22 cellular contexts compared by ENCODE assay signal in genomic region chr15:96870510-96871039, GRCh38.
DNase-seq lines count a peak whose midpoint lies in the region; ATAC-seq and TF ChIP-seq lines count a peak whose summit lies in the region.
"Had no signal": no experiment of that assay in that cellular context is flagged by ENCODE, and none has a peak within 500 bp of the region (broad histone marks: within the 10 kb centered on the region; RNA-seq: fewer than 3 reads in every experiment).

No MANE protein-coding gene starts in this region.

- H3K4me1 ChIP-seq in left lung (no peaks in the 10 kb centered on the region), spleen (no peaks in the 10 kb centered on the region), foreskin keratinocyte (no peaks in the 10 kb centered on the region)
- H3K4me1 ChIP-seq: heart left ventricle, psoas muscle had no signal

- CTCF ChIA-PET in GM10248 (lab: Yijun Ruan, JAX): no interaction called here

- TF ChIP-seq CTCF in left lung (IDR thresholded peaks at IDR 0.05): no peak
- no peak for TF ChIP-seq CTCF in GM10248 (IDR thresholded peaks at IDR 0.05; ENCODE audit: control extremely low read depth, extremely low read depth, low read depth, missing control alignments)
- no peak for TF ChIP-seq CTCF in spleen (IDR thresholded peaks at IDR 0.05 in 8 of 11, conservative IDR thresholded peaks at IDR 0.05 in 3 of 11)
- no peak for TF ChIP-seq CTCF in foreskin keratinocyte (conservative IDR thresholded peaks at IDR 0.05)

- ATAC-seq in left lung (peak; percentile 88), foreskin keratinocyte (no peak)
- ATAC-seq: activated CD4-positive, CD25-positive, alpha-beta regulatory T cell treated with anti-CD3 and anti-CD28 coated beads, Interleukin-2, amount 50 U/mL, for 24 hours; heart left ventricle; psoas muscle had no signal

- POLR2A ChIA-PET in GM10248 (lab: Yijun Ruan, JAX): no interaction called here

- H3K9me3 ChIP-seq in left lung (peaks cover 0 to 10% of the 10 kb centered on the region in 2 donors), spleen (peaks cover 0 to 18% (median 14%) of the 10 kb centered on the region in 8 donors)
- H3K9me3 ChIP-seq: psoas muscle had no signal

- DNase-seq in ELF-1 (ENCODE audit: low read depth, low spot score) (peak; percentile 41), NCI-H1417 (lab: John Stamatoyannopoulos, UW) (peak; percentile 75 to 95 (median 94)), NCI-H2227 treated with DMSO at 0.1 percent for 48 hours (lab: John Stamatoyannopoulos, UW) (peak; percentile 89), left lung (no peak), GM10248 (ENCODE audit: extremely low spot score) (no peak), COLO829 (ENCODE audit: low spot score) (no peak), spleen (no peak), foreskin keratinocyte (no peak)
- DNase-seq: activated CD4-positive, alpha-beta memory T cell treated with anti-CD3 and anti-CD28 coated beads for 36 hours; activated CD8-positive, alpha-beta memory T cell treated with anti-CD3 and anti-CD28 coated beads, Interleukin-2, amount 50 U/mL, for 4 hours; activated naive CD4-positive, alpha-beta T cell treated with anti-CD3 and anti-CD28 coated beads, Interleukin-2, amount 10 ng/mL, durations not matched to agents 7 days and 5 days; CD4-positive, alpha-beta T cell; heart left ventricle; immature natural killer cell; NCI-H1092 treated with DMSO at 0.1 percent for 48 hours; NCI-H69; occipital lobe; psoas muscle; stimulated activated naive CD4-positive, alpha-beta T cell treated with Interleukin-2 at 50 U/mL for 16 hours; T-helper 1 cell had no signal

- no peak overlapping the region for H3K4me3 ChIP-seq in left lung
- H3K4me3 ChIP-seq in spleen: no peak overlapping the region
- H3K4me3 ChIP-seq: heart left ventricle, psoas muscle had no signal

- TF ChIP-seq POLR2A in spleen (IDR thresholded peaks at IDR 0.05): no peak

- no peak overlapping the region for H3K27ac ChIP-seq in left lung
- no peak overlapping the region for H3K27ac ChIP-seq in spleen
- H3K27ac ChIP-seq in foreskin keratinocyte: no peak overlapping the region
- H3K27ac ChIP-seq: epithelial cell of prostate, heart left ventricle, psoas muscle had no signal

- intact Hi-C loops in left lung (cut with DNase I): no loop called here
- intact Hi-C loops in spleen (cut with DNase I; ENCODE audit: low total_unique reads): no loop called here

- 63 to 78% (median 75%) methylated on average over 11 of the region's 11 CpGs for WGBS in spleen, 5 donors

- H3K36me3 ChIP-seq in left lung (no peaks in the 10 kb centered on the region), spleen (no peaks in the 10 kb centered on the region)
- H3K36me3 ChIP-seq: heart left ventricle had no signal

- H3K27me3 ChIP-seq in left lung: peaks cover 0 to 13% of the 10 kb centered on the region in 2 donors
- H3K27me3 ChIP-seq in spleen (replicated peaks in 1 of 7): no peaks in the 10 kb centered on the region
- H3K27me3 ChIP-seq in foreskin keratinocyte: no peaks in the 10 kb centered on the region

Comparison
In these comparisons a context has a peak if more than half of its experiments do, and no peak if none do; other contexts are left out.
1. DNase-seq: peak in ELF-1 (single experiment), NCI-H1417 (3 of 3) and NCI-H2227 treated with DMSO at 0.1 percent for 48 hours (single experiment); none in left lung (0 of 2), GM10248 (single experiment), COLO829 (single experiment), spleen (single experiment) and foreskin keratinocyte (0 of 2).